ENCODE assay signal across 11 cellular contexts in the genomic region with DNA sequence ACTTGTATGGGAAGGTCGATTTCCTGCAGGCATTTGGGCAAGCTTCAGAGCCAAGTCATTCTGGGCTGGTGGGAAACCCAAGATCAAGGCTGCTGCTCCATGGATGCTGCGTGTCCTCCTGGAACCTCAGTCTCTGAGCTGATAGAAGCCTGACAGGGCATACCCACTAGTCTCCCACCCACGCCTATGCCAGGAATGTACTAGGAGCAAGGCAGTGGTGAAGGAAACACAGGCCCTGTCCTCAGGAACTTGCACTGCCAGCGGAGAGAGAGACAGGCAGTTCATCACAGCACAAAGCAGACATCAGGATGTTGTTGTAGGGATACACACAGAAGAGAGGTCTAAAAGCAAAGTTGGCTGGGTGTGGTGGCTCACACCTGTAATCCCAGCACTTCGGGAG.
"Had no signal": no experiment of that assay in that cellular context is flagged by ENCODE, and none has a peak within 500 bp of the region (broad histone marks: within the 10 kb centered on the region; RNA-seq: fewer than 3 reads in every experiment).

No MANE protein-coding gene starts in this region.

- H3K36me3 Mint-ChIP-seq: activated naive CD8-positive, alpha-beta T cell treated with anti-CD3 and anti-CD28 coated beads for 36 hours had no signal

- H3K27me3 Mint-ChIP-seq: activated naive CD8-positive, alpha-beta T cell treated with anti-CD3 and anti-CD28 coated beads for 36 hours; effector memory CD8-positive, alpha-beta T cell had no signal

- H3K9me3 ChIP-seq: tibial artery had no signal

- H3K27ac Mint-ChIP-seq: activated naive CD8-positive, alpha-beta T cell treated with anti-CD3 and anti-CD28 coated beads for 36 hours had no signal

- DNase-seq: activated CD4-positive, CD25-positive, alpha-beta regulatory T cell treated with anti-CD3 and anti-CD28 coated beads, Interleukin-2, amount 50 U/mL, for 72 hours; activated gamma-delta T cell treated with Interleukin-2 at 50 U/mL for 16 hours; activated naive CD8-positive, alpha-beta T cell treated with anti-CD3 and anti-CD28 coated beads for 36 hours; anterior cingulate cortex; dermis blood vessel endothelial cell; effector memory CD8-positive, alpha-beta T cell; foreskin keratinocyte; stimulated activated CD4-positive, alpha-beta T cell treated with anti-CD3 and anti-CD28 coated beads, Interleukin-12 subunit alpha, Interleukin-12 subunit beta, amount 100 ng/mL, for 4 hours; stimulated activated CD4-positive, alpha-beta T cell treated with anti-CD3 and anti-CD28 coated beads, Interleukin-2, amount 100 ng/mL, for 24 hours; T1000; tibial artery had no signal

- H3K27ac ChIP-seq: foreskin keratinocyte, tibial artery had no signal

- H3K36me3 ChIP-seq: tibial artery had no signal

- H3K4me3 Mint-ChIP-seq: activated naive CD8-positive, alpha-beta T cell treated with anti-CD3 and anti-CD28 coated beads for 36 hours; effector memory CD8-positive, alpha-beta T cell had no signal

- H3K27me3 ChIP-seq: foreskin keratinocyte, tibial artery had no signal

- H3K9me3 Mint-ChIP-seq: activated naive CD8-positive, alpha-beta T cell treated with anti-CD3 and anti-CD28 coated beads for 36 hours; effector memory CD8-positive, alpha-beta T cell had no signal

- ATAC-seq: effector memory CD8-positive, alpha-beta T cell; foreskin keratinocyte had no signal

- H3K4me3 ChIP-seq: tibial artery had no signal
